Comparison of ENCODE assay signal across 8 cellular contexts in the genomic region with DNA sequence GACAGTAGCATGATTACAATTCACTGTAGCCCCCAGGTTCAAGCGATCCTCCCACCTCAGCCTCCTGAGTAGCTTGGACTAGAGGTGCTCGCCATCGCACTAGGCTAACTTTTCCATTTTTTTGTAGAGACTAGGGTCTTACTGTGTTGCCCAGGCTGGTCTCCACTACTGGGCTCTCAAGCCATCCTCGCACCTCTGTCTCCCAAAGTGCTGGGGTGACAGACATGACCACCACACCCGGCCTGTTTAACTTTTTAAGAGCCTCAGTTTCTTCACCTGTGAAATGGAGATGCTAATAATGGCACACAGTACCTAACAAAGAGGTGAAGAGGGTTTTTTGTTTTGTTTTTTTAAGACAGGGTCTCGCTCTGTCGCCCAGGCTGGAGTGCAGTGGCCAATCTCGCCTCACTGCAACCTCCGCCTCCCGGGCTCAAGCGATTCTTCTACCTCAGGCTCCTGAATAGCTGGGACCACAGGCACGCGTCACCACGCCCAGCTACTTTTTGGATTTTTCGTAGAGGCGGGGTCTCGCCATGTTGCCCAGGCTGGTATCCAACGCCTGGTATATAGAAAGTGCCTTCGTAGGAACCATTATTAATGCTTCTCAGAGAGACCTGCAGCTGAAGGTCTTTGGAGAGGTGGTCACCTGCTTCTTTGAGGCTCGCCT. TPM values are rescaled to one million over a fixed set of nuclear protein-coding genes. Genes with fewer than 3 reads are reported as not detected.
DNase-seq lines count a peak whose midpoint lies in the region; ATAC-seq, FAIRE-seq and TF ChIP-seq lines count a peak whose summit lies in the region.

No MANE protein-coding gene starts in this region.

- H4K20me1 ChIP-seq in HepG2 (ENCODE audit: insufficient read depth, low read length), result no peaks in the 10 kb centered on the region

- H2AFZ ChIP-seq in HepG2 (ENCODE audit: low read length), result no peak overlapping the region

- H3K27ac ChIP-seq in adipose tissue (ENCODE audit: low read depth, low read length) (peak overlapping the region; percentile 84), HepG2 (ENCODE audit: extremely low read length, insufficient read depth, low read length) (peak overlapping the region; percentile 99), tibial artery (peak overlapping the region; percentile 94 to 97)

- FAIRE-seq in HepG2 (lab: Jason Lieb, UNC), result no peak

- H3K79me2 ChIP-seq in HepG2 (ENCODE audit: insufficient read depth, low read length), result no peaks in the 10 kb centered on the region

- 48 to 61% (median 55%) methylated on average over 20 of the region's 20 CpGs for WGBS in adipose tissue, 3 donors
- 97% methylated on average over 20 of the region's 20 CpGs for WGBS in HepG2 (ENCODE audit: low lambda C conversion rate)

- TF ChIP-seq RAD21 in HepG2 (CRISPR knock-in tag; IDR thresholded peaks at IDR 0.05), result no peak

- TF ChIP-seq POLR2A in HepG2 (IDR thresholded peaks at IDR 0.05; ENCODE audit: insufficient read depth in 1 of 2, low read depth in 2 of 2, low read length in 2 of 2), result no peak

- H3K9me3 ChIP-seq in HepG2 (ENCODE audit: low read length) (no peaks in the 10 kb centered on the region), tibial artery (no peaks in the 10 kb centered on the region)

- H3K27me3 ChIP-seq in HepG2 (ENCODE audit: control insufficient read depth in 1 of 2, insufficient read depth in 2 of 2, low read length in 2 of 2), result no peaks in the 10 kb centered on the region
- H3K27me3 ChIP-seq in tibial artery, result no peaks in the 10 kb centered on the region

- in situ Hi-C loops in HepG2 (cut with HindIII; ENCODE audit: extremely low pct_ligation_motif_present, low pct_unique_long_range_greater_than_20kb), result no loop called here

- intact Hi-C loops in HepG2 (cut with micrococcal nuclease; ENCODE audit: unreplicated experiment), result loop anchor here (2.0 kb wide), 1 partner anchor 29 kb away; no protein-coding TSS in a partner anchor
- intact Hi-C loops in tibial artery (cut with DNase I; ENCODE audit: low total_unique reads), result loop anchor here (2.0 kb wide), 1 partner anchor 39 kb away; a partner anchor contains a TSS

- POLR2A ChIA-PET in HepG2 (lab: Yijun Ruan, JAX), result interaction anchor here (1.0 to 2.6 kb wide), 20 partner anchors 8 to 1805 kb away, joined by 3 to 28 read pairs (median 5); a partner anchor contains a TSS

- DNase-seq in activated naive CD4-positive, alpha-beta T cell treated with Interleukin-2 at 50 U/mL for 16 hours, result peak; percentile 47
- DNase-seq in activated naive CD4-positive, alpha-beta T cell (lab: John Stamatoyannopoulos, UW), result no peak
- no peak for DNase-seq in HepG2 (ENCODE audit: low spot score)
- DNase-seq in tibial artery, result no peak
- DNase-seq in Ammon's horn (ENCODE audit: low spot score), result no peak
- no peak for DNase-seq in globus pallidus (ENCODE audit: low spot score)
- no peak for DNase-seq in NCI-H2081 treated with DMSO at 0.1 percent for 48 hours (lab: John Stamatoyannopoulos, UW)

- peak overlapping the region; percentile 95 for H3K9ac ChIP-seq in HepG2 (ENCODE audit: insufficient read depth, low read depth, low read length)

- BruUV-seq in HepG2 (replicated peaks; lab: Mats Ljungman, UMichigan), result no TSS peak

- TF ChIP-seq CTCF in HepG2 (CRISPR knock-in tag; IDR thresholded peaks at IDR 0.05) (no peak), tibial artery (IDR thresholded peaks at IDR 0.05) (no peak)

- CTCF ChIA-PET in HepG2 (lab: Yijun Ruan, JAX; ENCODE audit: low intra/inter-chr PET ratio, low total read pairs), result interaction anchor here (1.3 kb wide), 1 partner anchor 29 kb away, joined by 6 read pairs; no protein-coding TSS in a partner anchor

- TF ChIP-seq EP300 in HepG2 (IDR thresholded peaks at IDR 0.05; ENCODE audit: low read depth in 2 of 2, low read length in 2 of 2), result no peak
- no peak for TF ChIP-seq EP300 in HepG2 (CRISPR knock-in tag; IDR thresholded peaks at IDR 0.05; ENCODE audit: borderline replicate concordance)

- peak overlapping the region; percentile 91 for H3K4me2 ChIP-seq in HepG2 (ENCODE audit: low read depth, low read length)

- H3K4me1 ChIP-seq in HepG2 (ENCODE audit: insufficient read depth, low read length) (peaks cover 74% of the 10 kb centered on the region), tibial artery (peaks cover 0 to 33% (median 25%) of the 10 kb centered on the region in 4 donors)

- H3K4me3 ChIP-seq in HepG2 (replicated peaks in 1 of 3; ENCODE audit: insufficient read depth in 1 of 3, low read depth in 2 of 3, low read length in 3 of 3) (peak overlapping the region; percentile 57 to 77 (median 69); a peak in 5 of 6 replicates), tibial artery (peak overlapping the region; percentile 62 to 77)

- H3K36me3 ChIP-seq in HepG2 (replicated peaks in 1 of 2; ENCODE audit: control insufficient read depth in 1 of 2, insufficient read depth in 2 of 2, low read length in 2 of 2), result no peaks in the 10 kb centered on the region
- H3K36me3 ChIP-seq in tibial artery, result peaks cover 0 to 11% (median 6%) of the 10 kb centered on the region in 3 donors

- ATAC-seq in HepG2, result no peak

RNA-seq across cellular contexts. Expression of a gene that starts 0.6 kb away (rescaled TPM):
- polyA plus RNA-seq in adipose tissue (10 to 100 TPM; 30.1 to 49.0 (median 37.7) TPM), HepG2 (2011; rRNA removed) (12.6 and 17.4 TPM in 2 replicates)
- 3.9 and 7.5 TPM in 2 replicates for total RNA-seq in HepG2 (2016; rRNA removed; fragmentation: Illumina TruSeq; extraction: Trizol)
- total RNA-seq in HepG2 (2016; cell fraction: cytosol; rRNA removed; fragmentation: Illumina TruSeq; extraction: Trizol; ENCODE audit: low read depth), result 2.0 TPM in 2 replicates
- total RNA-seq in HepG2 (2016; cell fraction: insoluble cytoplasmic fraction; rRNA removed; fragmentation: Illumina TruSeq; extraction: Trizol), result 4.1 and 6.4 TPM in 2 replicates
- total RNA-seq in HepG2 (2016; cell fraction: membrane; rRNA removed; fragmentation: Illumina TruSeq; extraction: Trizol), result 4.3 and 4.8 TPM in 2 replicates
- 3.2 and 3.7 TPM in 2 replicates for total RNA-seq in HepG2 (2016; cell fraction: nucleus; rRNA removed; fragmentation: Illumina TruSeq; extraction: Trizol)
- polyA plus RNA-seq in HepG2 (2011; cell fraction: cytosol; rRNA removed), result 19.0 and 20.6 TPM in 2 replicates
- polyA plus RNA-seq in HepG2 (2011; cell fraction: nucleus; rRNA removed), result 3.9 and 6.7 TPM in 2 replicates
- 15.0 and 16.3 TPM in 2 replicates for polyA plus RNA-seq in HepG2 (2012)
- 8.8 and 9.3 TPM in 2 replicates for polyA plus RNA-seq in HepG2 (2016; cell fraction: cytosol; fragmentation: Illumina TruSeq; extraction: Trizol; ENCODE audit: low read depth)
- 20.0 and 21.9 TPM in 2 replicates for polyA plus RNA-seq in HepG2 (2016; cell fraction: insoluble cytoplasmic fraction; fragmentation: Illumina TruSeq; extraction: Trizol; ENCODE audit: low read depth)
- polyA plus RNA-seq in HepG2 (2016; cell fraction: membrane; fragmentation: Illumina TruSeq; extraction: Trizol; ENCODE audit: low read depth), result 12.0 and 14.8 TPM in 2 replicates
- polyA plus RNA-seq in HepG2 (2016; cell fraction: nucleus; fragmentation: Illumina TruSeq; extraction: Trizol; ENCODE audit: insufficient read depth, low read depth), result 10.8 and 11.8 TPM in 2 replicates
- polyA minus RNA-seq in HepG2 (2011; rRNA and poly(A)+ RNA removed; ENCODE audit: low replicate concordance), result 8.2 and 17.7 TPM in 2 replicates
- polyA minus RNA-seq in HepG2 (2011; cell fraction: cytosol; rRNA and poly(A)+ RNA removed), result 4.5 and 7.3 TPM in 2 replicates
- 2.1 and 4.5 TPM in 2 replicates for polyA minus RNA-seq in HepG2 (2011; cell fraction: nucleus; rRNA and poly(A)+ RNA removed)

RNA-seq across cellular contexts. Expression of a gene that starts 20.0 kb away (rescaled TPM):
- polyA plus RNA-seq in adipose tissue, result 10 to 100 TPM; 35.1 to 53.5 (median 38.6) TPM
- 7.3 and 16.3 TPM in 2 replicates for total RNA-seq in HepG2 (2016; rRNA removed; fragmentation: Illumina TruSeq; extraction: Trizol)
- total RNA-seq in HepG2 (2016; cell fraction: cytosol; rRNA removed; fragmentation: Illumina TruSeq; extraction: Trizol; ENCODE audit: low read depth), result 2.0 and 2.1 TPM in 2 replicates
- 5.9 and 16.8 TPM in 2 replicates for total RNA-seq in HepG2 (2016; cell fraction: insoluble cytoplasmic fraction; rRNA removed; fragmentation: Illumina TruSeq; extraction: Trizol)
- 2.1 and 2.2 TPM in 2 replicates for total RNA-seq in HepG2 (2016; cell fraction: membrane; rRNA removed; fragmentation: Illumina TruSeq; extraction: Trizol)
- 16.4 and 17.3 TPM in 2 replicates for total RNA-seq in HepG2 (2016; cell fraction: nucleus; rRNA removed; fragmentation: Illumina TruSeq; extraction: Trizol)
- polyA plus RNA-seq in HepG2 (2011; rRNA removed), result 31.9 and 40.0 TPM in 2 replicates
- polyA plus RNA-seq in HepG2 (2011; cell fraction: cytosol; rRNA removed), result 30.4 and 31.5 TPM in 2 replicates
- 31.2 and 36.7 TPM in 2 replicates for polyA plus RNA-seq in HepG2 (2011; cell fraction: nucleus; rRNA removed)
- polyA plus RNA-seq in HepG2 (2012), result 17.1 and 23.1 TPM in 2 replicates
- 0.68 and 0.86 TPM in 2 replicates for polyA plus RNA-seq in HepG2 (2016; cell fraction: cytosol; fragmentation: Illumina TruSeq; extraction: Trizol; ENCODE audit: low read depth)
- polyA plus RNA-seq in HepG2 (2016; cell fraction: insoluble cytoplasmic fraction; fragmentation: Illumina TruSeq; extraction: Trizol; ENCODE audit: low read depth), result 5.1 and 5.5 TPM in 2 replicates
- 1.1 and 1.3 TPM in 2 replicates for polyA plus RNA-seq in HepG2 (2016; cell fraction: membrane; fragmentation: Illumina TruSeq; extraction: Trizol; ENCODE audit: low read depth)
- 22.7 and 24.2 TPM in 2 replicates for polyA plus RNA-seq in HepG2 (2016; cell fraction: nucleus; fragmentation: Illumina TruSeq; extraction: Trizol; ENCODE audit: insufficient read depth, low read depth)
- 25.2 and 29.8 TPM in 2 replicates for polyA minus RNA-seq in HepG2 (2011; rRNA and poly(A)+ RNA removed; ENCODE audit: low replicate concordance)
- 12.7 and 15.3 TPM in 2 replicates for polyA minus RNA-seq in HepG2 (2011; cell fraction: cytosol; rRNA and poly(A)+ RNA removed)
- polyA minus RNA-seq in HepG2 (2011; cell fraction: nucleus; rRNA and poly(A)+ RNA removed), result 12.6 and 15.4 TPM in 2 replicates

RNA-seq across cellular contexts. Expression of a gene that starts 25.7 kb away (rescaled TPM):
- polyA plus RNA-seq in adipose tissue, result 10 to 100 TPM in 2 of 3 donors, 1 to 10 TPM in 1; 9.1 to 13.9 (median 13.4) TPM
- 20.3 and 21.3 TPM in 2 replicates for total RNA-seq in HepG2 (2016; rRNA removed; fragmentation: Illumina TruSeq; extraction: Trizol)
- total RNA-seq in HepG2 (2016; cell fraction: cytosol; rRNA removed; fragmentation: Illumina TruSeq; extraction: Trizol; ENCODE audit: low read depth), result 3.2 and 3.5 TPM in 2 replicates
- total RNA-seq in HepG2 (2016; cell fraction: insoluble cytoplasmic fraction; rRNA removed; fragmentation: Illumina TruSeq; extraction: Trizol), result 19.3 and 19.4 TPM in 2 replicates
- total RNA-seq in HepG2 (2016; cell fraction: membrane; rRNA removed; fragmentation: Illumina TruSeq; extraction: Trizol), result 14.9 and 16.1 TPM in 2 replicates
- 10.9 and 15.3 TPM in 2 replicates for total RNA-seq in HepG2 (2016; cell fraction: nucleus; rRNA removed; fragmentation: Illumina TruSeq; extraction: Trizol)
- polyA plus RNA-seq in HepG2 (2011; rRNA removed), result 21.8 and 24.3 TPM in 2 replicates
- polyA plus RNA-seq in HepG2 (2011; cell fraction: cytosol; rRNA removed), result 16.5 and 18.4 TPM in 2 replicates
- 31.3 and 35.1 TPM in 2 replicates for polyA plus RNA-seq in HepG2 (2011; cell fraction: nucleus; rRNA removed)
- 16.9 and 18.8 TPM in 2 replicates for polyA plus RNA-seq in HepG2 (2012)
- polyA plus RNA-seq in HepG2 (2016; cell fraction: cytosol; fragmentation: Illumina TruSeq; extraction: Trizol; ENCODE audit: low read depth), result 3.3 TPM in 2 replicates
- 23.0 and 27.3 TPM in 2 replicates for polyA plus RNA-seq in HepG2 (2016; cell fraction: insoluble cytoplasmic fraction; fragmentation: Illumina TruSeq; extraction: Trizol; ENCODE audit: low read depth)
- polyA plus RNA-seq in HepG2 (2016; cell fraction: membrane; fragmentation: Illumina TruSeq; extraction: Trizol; ENCODE audit: low read depth), result 11.9 and 12.7 TPM in 2 replicates
- polyA plus RNA-seq in HepG2 (2016; cell fraction: nucleus; fragmentation: Illumina TruSeq; extraction: Trizol; ENCODE audit: insufficient read depth, low read depth), result 25.6 and 27.8 TPM in 2 replicates
- polyA minus RNA-seq in HepG2 (2011; rRNA and poly(A)+ RNA removed; ENCODE audit: low replicate concordance), result 20.6 and 39.8 TPM in 2 replicates
- polyA minus RNA-seq in HepG2 (2011; cell fraction: cytosol; rRNA and poly(A)+ RNA removed), result 12.1 and 13.1 TPM in 2 replicates
- polyA minus RNA-seq in HepG2 (2011; cell fraction: nucleus; rRNA and poly(A)+ RNA removed), result 11.5 and 15.9 TPM in 2 replicates

RNA-seq across cellular contexts. Expression of a gene that starts 34.7 kb away (rescaled TPM):
- polyA plus RNA-seq in adipose tissue (100 to 1,000 TPM in 2 of 3 donors, 10 to 100 TPM in 1; 49.1 to 197 (median 110) TPM), HepG2 (2011; rRNA removed) (137 and 146 TPM in 2 replicates)
- 52.0 and 55.0 TPM in 2 replicates for total RNA-seq in HepG2 (2016; rRNA removed; fragmentation: Illumina TruSeq; extraction: Trizol)
- 10.4 and 11.4 TPM in 2 replicates for total RNA-seq in HepG2 (2016; cell fraction: cytosol; rRNA removed; fragmentation: Illumina TruSeq; extraction: Trizol; ENCODE audit: low read depth)
- total RNA-seq in HepG2 (2016; cell fraction: insoluble cytoplasmic fraction; rRNA removed; fragmentation: Illumina TruSeq; extraction: Trizol), result 43.4 and 62.0 TPM in 2 replicates
- 32.4 and 34.5 TPM in 2 replicates for total RNA-seq in HepG2 (2016; cell fraction: membrane; rRNA removed; fragmentation: Illumina TruSeq; extraction: Trizol)
- total RNA-seq in HepG2 (2016; cell fraction: nucleus; rRNA removed; fragmentation: Illumina TruSeq; extraction: Trizol), result 38.5 and 42.7 TPM in 2 replicates
- polyA plus RNA-seq in HepG2 (2011; cell fraction: cytosol; rRNA removed), result 58.2 and 72.4 TPM in 2 replicates
- polyA plus RNA-seq in HepG2 (2011; cell fraction: nucleus; rRNA removed), result 261 and 328 TPM in 2 replicates
- 46.9 and 60.8 TPM in 2 replicates for polyA plus RNA-seq in HepG2 (2012)
- 13.4 and 13.5 TPM in 2 replicates for polyA plus RNA-seq in HepG2 (2016; cell fraction: cytosol; fragmentation: Illumina TruSeq; extraction: Trizol; ENCODE audit: low read depth)
- 59.8 and 73.1 TPM in 2 replicates for polyA plus RNA-seq in HepG2 (2016; cell fraction: insoluble cytoplasmic fraction; fragmentation: Illumina TruSeq; extraction: Trizol; ENCODE audit: low read depth)
- polyA plus RNA-seq in HepG2 (2016; cell fraction: membrane; fragmentation: Illumina TruSeq; extraction: Trizol; ENCODE audit: low read depth), result 34.6 and 37.7 TPM in 2 replicates
- polyA plus RNA-seq in HepG2 (2016; cell fraction: nucleus; fragmentation: Illumina TruSeq; extraction: Trizol; ENCODE audit: insufficient read depth, low read depth), result 141 and 171 TPM in 2 replicates
- 119 and 193 TPM in 2 replicates for polyA minus RNA-seq in HepG2 (2011; rRNA and poly(A)+ RNA removed; ENCODE audit: low replicate concordance)
- 49.8 and 52.4 TPM in 2 replicates for polyA minus RNA-seq in HepG2 (2011; cell fraction: cytosol; rRNA and poly(A)+ RNA removed)
- 37.5 and 41.5 TPM in 2 replicates for polyA minus RNA-seq in HepG2 (2011; cell fraction: nucleus; rRNA and poly(A)+ RNA removed)

RNA-seq across cellular contexts. Expression of a gene that starts 38.6 kb away (rescaled TPM):
- 10 to 100 TPM; 23.6 to 88.9 (median 76.3) TPM for polyA plus RNA-seq in adipose tissue
- 217 and 268 TPM in 2 replicates for total RNA-seq in HepG2 (2016; rRNA removed; fragmentation: Illumina TruSeq; extraction: Trizol)
- total RNA-seq in HepG2 (2016; cell fraction: cytosol; rRNA removed; fragmentation: Illumina TruSeq; extraction: Trizol; ENCODE audit: low read depth), result 95.8 and 111 TPM in 2 replicates
- 219 and 283 TPM in 2 replicates for total RNA-seq in HepG2 (2016; cell fraction: insoluble cytoplasmic fraction; rRNA removed; fragmentation: Illumina TruSeq; extraction: Trizol)
- 160 and 171 TPM in 2 replicates for total RNA-seq in HepG2 (2016; cell fraction: membrane; rRNA removed; fragmentation: Illumina TruSeq; extraction: Trizol)
- 75.7 and 82.8 TPM in 2 replicates for total RNA-seq in HepG2 (2016; cell fraction: nucleus; rRNA removed; fragmentation: Illumina TruSeq; extraction: Trizol)
- polyA plus RNA-seq in HepG2 (2011; rRNA removed), result 122 and 222 TPM in 2 replicates
- 141 and 184 TPM in 2 replicates for polyA plus RNA-seq in HepG2 (2011; cell fraction: cytosol; rRNA removed)
- polyA plus RNA-seq in HepG2 (2011; cell fraction: nucleus; rRNA removed), result 54.7 and 67.5 TPM in 2 replicates
- 103 and 128 TPM in 2 replicates for polyA plus RNA-seq in HepG2 (2012)
- polyA plus RNA-seq in HepG2 (2016; cell fraction: cytosol; fragmentation: Illumina TruSeq; extraction: Trizol; ENCODE audit: low read depth), result 98.3 and 114 TPM in 2 replicates
- polyA plus RNA-seq in HepG2 (2016; cell fraction: insoluble cytoplasmic fraction; fragmentation: Illumina TruSeq; extraction: Trizol; ENCODE audit: low read depth), result 306 and 328 TPM in 2 replicates
- 149 and 155 TPM in 2 replicates for polyA plus RNA-seq in HepG2 (2016; cell fraction: membrane; fragmentation: Illumina TruSeq; extraction: Trizol; ENCODE audit: low read depth)
- polyA plus RNA-seq in HepG2 (2016; cell fraction: nucleus; fragmentation: Illumina TruSeq; extraction: Trizol; ENCODE audit: insufficient read depth, low read depth), result 139 and 158 TPM in 2 replicates
- 89.2 and 369 TPM in 2 replicates for polyA minus RNA-seq in HepG2 (2011; rRNA and poly(A)+ RNA removed; ENCODE audit: low replicate concordance)
- 31.4 and 39.6 TPM in 2 replicates for polyA minus RNA-seq in HepG2 (2011; cell fraction: cytosol; rRNA and poly(A)+ RNA removed)
- 20.0 and 31.2 TPM in 2 replicates for polyA minus RNA-seq in HepG2 (2011; cell fraction: nucleus; rRNA and poly(A)+ RNA removed)
